1 cellular context compared by ENCODE assay signal in the genomic region with DNA sequence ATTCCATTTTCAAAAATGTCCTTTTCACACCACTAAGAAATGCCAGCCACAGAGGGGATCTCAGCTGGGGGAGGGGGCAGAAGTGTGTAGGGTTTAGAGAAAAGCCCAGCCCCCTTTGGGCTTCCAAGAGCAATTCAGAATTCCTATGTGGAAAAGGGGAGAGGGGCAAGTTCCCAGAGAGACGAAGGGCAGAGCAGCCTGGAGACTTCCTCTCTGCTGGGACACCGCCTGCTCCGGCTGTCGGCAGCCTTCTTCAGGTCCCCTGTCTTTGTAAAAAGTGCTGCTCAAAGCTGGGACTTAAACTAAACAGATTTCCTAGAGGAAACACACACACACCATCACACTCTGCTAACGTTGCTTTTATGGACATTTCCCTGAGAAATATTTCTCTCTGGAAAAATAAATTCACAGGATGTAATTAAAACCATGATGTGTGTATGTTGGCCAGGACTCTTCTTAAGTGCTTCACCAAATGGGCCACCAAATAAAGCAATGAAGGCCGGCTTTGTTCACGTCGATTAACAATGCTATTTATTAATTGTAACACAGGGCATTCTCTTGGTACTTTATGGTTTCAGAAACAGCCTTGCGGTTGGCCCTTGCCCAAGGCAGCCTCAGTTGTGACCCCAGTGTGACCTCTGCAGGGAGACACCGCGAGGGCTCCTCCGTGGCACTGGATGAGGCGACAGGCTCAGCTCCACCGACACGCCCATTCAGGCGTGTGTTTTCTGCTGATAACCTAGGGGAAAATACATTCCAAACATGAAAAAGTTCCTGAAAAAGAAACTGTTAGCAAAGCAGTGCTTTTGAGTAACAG.
TF ChIP-seq lines count a peak whose summit lies in the region.

No MANE protein-coding gene starts in this region.

TF ChIP-seq in K562, 482 proteins besides CTCF, POLR2A, EP300 and RAD21 (continued from another document and continues in another):
- TF ChIP-seq, protein P1, sequence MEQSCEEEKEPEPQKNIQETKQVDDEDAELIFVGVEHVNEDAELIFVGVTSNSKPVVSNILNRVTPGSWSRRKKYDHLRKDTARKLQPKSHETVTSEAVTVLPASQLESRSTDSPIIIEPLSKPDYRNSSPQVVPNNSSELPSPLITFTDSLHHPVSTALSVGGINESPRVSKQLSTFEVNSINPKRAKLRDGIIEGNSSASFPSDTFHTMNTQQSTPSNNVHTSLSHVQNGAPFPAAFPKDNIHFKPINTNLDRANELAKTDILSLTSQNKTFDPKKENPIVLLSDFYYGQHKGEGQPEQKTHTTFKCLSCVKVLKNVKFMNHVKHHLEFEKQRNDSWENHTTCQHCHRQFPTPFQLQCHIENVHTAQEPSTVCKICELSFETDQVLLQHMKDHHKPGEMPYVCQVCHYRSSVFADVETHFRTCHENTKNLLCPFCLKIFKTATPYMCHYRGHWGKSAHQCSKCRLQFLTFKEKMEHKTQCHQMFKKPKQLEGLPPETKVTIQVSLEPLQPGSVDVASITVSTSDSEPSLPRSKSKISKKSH (CRISPR knock-in tag; IDR thresholded peaks at IDR 0.05) = no peak
- TF ChIP-seq ETV5 (CRISPR knock-in tag; IDR thresholded peaks at IDR 0.05; ENCODE audit: low read depth) = no peak
- TF ChIP-seq, protein P2, sequence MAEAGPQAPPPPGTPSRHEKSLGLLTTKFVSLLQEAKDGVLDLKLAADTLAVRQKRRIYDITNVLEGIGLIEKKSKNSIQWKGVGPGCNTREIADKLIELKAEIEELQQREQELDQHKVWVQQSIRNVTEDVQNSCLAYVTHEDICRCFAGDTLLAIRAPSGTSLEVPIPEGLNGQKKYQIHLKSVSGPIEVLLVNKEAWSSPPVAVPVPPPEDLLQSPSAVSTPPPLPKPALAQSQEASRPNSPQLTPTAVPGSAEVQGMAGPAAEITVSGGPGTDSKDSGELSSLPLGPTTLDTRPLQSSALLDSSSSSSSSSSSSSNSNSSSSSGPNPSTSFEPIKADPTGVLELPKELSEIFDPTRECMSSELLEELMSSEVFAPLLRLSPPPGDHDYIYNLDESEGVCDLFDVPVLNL (CRISPR knock-in tag; IDR thresholded peaks at IDR 0.05; ENCODE audit: low read depth) = no peak
- no peak for TF ChIP-seq PRMT5 (CRISPR knock-in tag; IDR thresholded peaks at IDR 0.05)
- TF ChIP-seq IFI16 (CRISPR knock-in tag; IDR thresholded peaks at IDR 0.05) = no peak
- TF ChIP-seq MYBL2 (IDR thresholded peaks at IDR 0.05; ENCODE audit: low read depth) = no peak
- no peak for TF ChIP-seq MYBL2 (CRISPR knock-in tag; IDR thresholded peaks at IDR 0.05; ENCODE audit: borderline replicate concordance)
- TF ChIP-seq RBBP5 (IDR thresholded peaks at IDR 0.05; ENCODE audit: borderline replicate concordance, insufficient read depth, low read length, poor library complexity, severe bottlenecking) = no peak
- no peak for TF ChIP-seq ZNF134 (CRISPR knock-in tag; conservative IDR thresholded peaks at IDR 0.05)
- TF ChIP-seq ZFP36 (IDR thresholded peaks at IDR 0.05; ENCODE audit: low read depth, low read length, partially characterized antibody) = no peak
- TF ChIP-seq, protein P3, sequence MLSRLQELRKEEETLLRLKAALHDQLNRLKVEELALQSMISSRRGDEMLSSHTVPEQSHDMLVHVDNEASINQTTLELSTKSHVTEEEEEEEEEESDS (CRISPR knock-in tag; IDR thresholded peaks at IDR 0.05) = no peak
- TF ChIP-seq TBL1XR1 (IDR thresholded peaks at IDR 0.05; ENCODE audit: low read length in 2 of 2) = peak in 1 of 2 experiments; percentile 55; a peak in 1 of 4 replicates
- TF ChIP-seq CREM (IDR thresholded peaks at IDR 0.05; ENCODE audit: low read depth) = peak; percentile 52; the same call in 1 of the 2 replicates
- TF ChIP-seq, protein P4, sequence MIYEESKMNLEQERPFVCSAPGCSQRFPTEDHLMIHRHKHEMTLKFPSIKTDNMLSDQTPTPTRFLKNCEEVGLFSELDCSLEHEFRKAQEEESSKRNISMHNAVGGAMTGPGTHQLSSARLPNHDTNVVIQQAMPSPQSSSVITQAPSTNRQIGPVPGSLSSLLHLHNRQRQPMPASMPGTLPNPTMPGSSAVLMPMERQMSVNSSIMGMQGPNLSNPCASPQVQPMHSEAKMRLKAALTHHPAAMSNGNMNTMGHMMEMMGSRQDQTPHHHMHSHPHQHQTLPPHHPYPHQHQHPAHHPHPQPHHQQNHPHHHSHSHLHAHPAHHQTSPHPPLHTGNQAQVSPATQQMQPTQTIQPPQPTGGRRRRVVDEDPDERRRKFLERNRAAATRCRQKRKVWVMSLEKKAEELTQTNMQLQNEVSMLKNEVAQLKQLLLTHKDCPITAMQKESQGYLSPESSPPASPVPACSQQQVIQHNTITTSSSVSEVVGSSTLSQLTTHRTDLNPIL (CRISPR knock-in tag; IDR thresholded peaks at IDR 0.05) = no peak
- peak; percentile 46; the same call in 1 of the 2 replicates for TF ChIP-seq ZNF644 (tag; IDR thresholded peaks at IDR 0.05; ENCODE audit: low read depth)
- TF ChIP-seq MECOM (CRISPR knock-in tag; IDR thresholded peaks at IDR 0.05) = 0 out of 2 replicates have a peak, but pooled peaks have one; percentile 22
- no peak for TF ChIP-seq SMARCC2 (IDR thresholded peaks at IDR 0.05; ENCODE audit: low read depth)
- peak; percentile 75; the same call in 1 of the 2 replicates for TF ChIP-seq KAT7 (CRISPR knock-in tag; IDR thresholded peaks at IDR 0.05; ENCODE audit: borderline replicate concordance)
- no peak for TF ChIP-seq ZNF311 (CRISPR knock-in tag; IDR thresholded peaks at IDR 0.05)
- TF ChIP-seq, protein P5, sequence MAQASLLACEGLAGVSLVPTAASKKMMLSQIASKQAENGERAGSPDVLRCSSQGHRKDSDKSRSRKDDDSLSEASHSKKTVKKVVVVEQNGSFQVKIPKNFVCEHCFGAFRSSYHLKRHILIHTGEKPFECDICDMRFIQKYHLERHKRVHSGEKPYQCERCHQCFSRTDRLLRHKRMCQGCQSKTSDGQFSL (CRISPR knock-in tag; IDR thresholded peaks at IDR 0.05) = no peak
- TF ChIP-seq, protein P5 (tag; IDR thresholded peaks at IDR 0.05) = peak in 1 of 2 experiments; percentile 48; a peak in 1 of 4 replicates
- TF ChIP-seq, protein P6, sequence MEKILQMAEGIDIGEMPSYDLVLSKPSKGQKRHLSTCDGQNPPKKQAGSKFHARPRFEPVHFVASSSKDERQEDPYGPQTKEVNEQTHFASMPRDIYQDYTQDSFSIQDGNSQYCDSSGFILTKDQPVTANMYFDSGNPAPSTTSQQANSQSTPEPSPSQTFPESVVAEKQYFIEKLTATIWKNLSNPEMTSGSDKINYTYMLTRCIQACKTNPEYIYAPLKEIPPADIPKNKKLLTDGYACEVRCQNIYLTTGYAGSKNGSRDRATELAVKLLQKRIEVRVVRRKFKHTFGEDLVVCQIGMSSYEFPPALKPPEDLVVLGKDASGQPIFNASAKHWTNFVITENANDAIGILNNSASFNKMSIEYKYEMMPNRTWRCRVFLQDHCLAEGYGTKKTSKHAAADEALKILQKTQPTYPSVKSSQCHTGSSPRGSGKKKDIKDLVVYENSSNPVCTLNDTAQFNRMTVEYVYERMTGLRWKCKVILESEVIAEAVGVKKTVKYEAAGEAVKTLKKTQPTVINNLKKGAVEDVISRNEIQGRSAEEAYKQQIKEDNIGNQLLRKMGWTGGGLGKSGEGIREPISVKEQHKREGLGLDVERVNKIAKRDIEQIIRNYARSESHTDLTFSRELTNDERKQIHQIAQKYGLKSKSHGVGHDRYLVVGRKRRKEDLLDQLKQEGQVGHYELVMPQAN (IDR thresholded peaks at IDR 0.05; ENCODE audit: borderline replicate concordance) = no peak
- TF ChIP-seq POLR3A (IDR thresholded peaks at IDR 0.05; ENCODE audit: borderline replicate concordance, extremely low read depth, insufficient read depth, insufficient read length) = no peak
- no peak for TF ChIP-seq HOXB6 (CRISPR knock-in tag; IDR thresholded peaks at IDR 0.05; ENCODE audit: borderline replicate concordance)
- TF ChIP-seq IRF2 (CRISPR knock-in tag; IDR thresholded peaks at IDR 0.05) = no peak
- no peak for TF ChIP-seq TAF1 (IDR thresholded peaks at IDR 0.05; ENCODE audit: control insufficient read depth, extremely low read depth, insufficient read depth, low read length, severe bottlenecking)
- no peak for TF ChIP-seq ZNF436 (CRISPR knock-in tag; IDR thresholded peaks at IDR 0.05)
- TF ChIP-seq CCNT2 (IDR thresholded peaks at IDR 0.05; ENCODE audit: borderline replicate concordance, extremely low read depth, insufficient read length, low read depth, low read length) = peak; percentile 84
- TF ChIP-seq CHD4 (IDR thresholded peaks at IDR 0.05; ENCODE audit: insufficient read depth, insufficient replicate concordance, low read depth, low read length, poor library complexity, severe bottlenecking) = no peak
- no peak for TF ChIP-seq ZNF212 (CRISPR knock-in tag; IDR thresholded peaks at IDR 0.05)
- TF ChIP-seq NFRKB (IDR thresholded peaks at IDR 0.05; ENCODE audit: low read depth) = peak; percentile 50; the same call in 1 of the 2 replicates
- no peak for TF ChIP-seq ZNF75A (CRISPR knock-in tag; IDR thresholded peaks at IDR 0.05)
- no peak for TF ChIP-seq FUS (optimal IDR thresholded peaks at IDR 0.05; ENCODE audit: low read depth, low read length)
- no peak for TF ChIP-seq FOXP1 (CRISPR knock-in tag; IDR thresholded peaks at IDR 0.05)
- no peak for TF ChIP-seq BDP1 (IDR thresholded peaks at IDR 0.05; ENCODE audit: insufficient read depth, insufficient read length)
- TF ChIP-seq POLR2AphosphoS5 (IDR thresholded peaks at IDR 0.05; ENCODE audit: control insufficient read depth, insufficient read depth, low read depth, low read length) = peak; percentile 42; the same call in 1 of the 2 replicates
- TF ChIP-seq ZNF354B (CRISPR knock-in tag; IDR thresholded peaks at IDR 0.05) = no peak
- no peak for TF ChIP-seq ZFP30 (CRISPR knock-in tag; IDR thresholded peaks at IDR 0.05; ENCODE audit: borderline replicate concordance)
- peak; percentile 67; the same call in 1 of the 2 replicates for TF ChIP-seq NR2C2 (CRISPR knock-in tag; IDR thresholded peaks at IDR 0.05)
- TF ChIP-seq NR2C2 (tag; IDR thresholded peaks at IDR 0.05) = peak; percentile 90
- no peak for TF ChIP-seq ZNF586 (CRISPR knock-in tag; conservative IDR thresholded peaks at IDR 0.05)
- TF ChIP-seq, protein P7, sequence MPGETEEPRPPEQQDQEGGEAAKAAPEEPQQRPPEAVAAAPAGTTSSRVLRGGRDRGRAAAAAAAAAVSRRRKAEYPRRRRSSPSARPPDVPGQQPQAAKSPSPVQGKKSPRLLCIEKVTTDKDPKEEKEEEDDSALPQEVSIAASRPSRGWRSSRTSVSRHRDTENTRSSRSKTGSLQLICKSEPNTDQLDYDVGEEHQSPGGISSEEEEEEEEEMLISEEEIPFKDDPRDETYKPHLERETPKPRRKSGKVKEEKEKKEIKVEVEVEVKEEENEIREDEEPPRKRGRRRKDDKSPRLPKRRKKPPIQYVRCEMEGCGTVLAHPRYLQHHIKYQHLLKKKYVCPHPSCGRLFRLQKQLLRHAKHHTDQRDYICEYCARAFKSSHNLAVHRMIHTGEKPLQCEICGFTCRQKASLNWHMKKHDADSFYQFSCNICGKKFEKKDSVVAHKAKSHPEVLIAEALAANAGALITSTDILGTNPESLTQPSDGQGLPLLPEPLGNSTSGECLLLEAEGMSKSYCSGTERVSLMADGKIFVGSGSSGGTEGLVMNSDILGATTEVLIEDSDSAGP (CRISPR knock-in tag; IDR thresholded peaks at IDR 0.05) = no peak
- TF ChIP-seq WHSC1 (IDR thresholded peaks at IDR 0.05; ENCODE audit: low read length) = no peak
- peak; percentile 88 for TF ChIP-seq ESRRA (IDR thresholded peaks at IDR 0.05; ENCODE audit: borderline replicate concordance, low read depth)
- no peak for TF ChIP-seq FOXJ2 (tag; IDR thresholded peaks at IDR 0.05)
- peak; percentile 48; the same call in 1 of the 2 replicates for TF ChIP-seq SMARCE1 (IDR thresholded peaks at IDR 0.05)
- no peak for TF ChIP-seq ELF1 (tag; IDR thresholded peaks at IDR 0.05)
- no peak for TF ChIP-seq ETS2 (tag; IDR thresholded peaks at IDR 0.05; ENCODE audit: borderline replicate concordance, poor library complexity, severe bottlenecking)
- peak; percentile 90 for TF ChIP-seq HMGN3 (IDR thresholded peaks at IDR 0.05; ENCODE audit: borderline replicate concordance, extremely low read depth, insufficient read length, low read depth, low read length)
- no peak for TF ChIP-seq HIVEP1 (CRISPR knock-in tag; IDR thresholded peaks at IDR 0.05)
- no peak for TF ChIP-seq ZNF77 (CRISPR knock-in tag; IDR thresholded peaks at IDR 0.05)
- no peak for TF ChIP-seq SNIP1 (IDR thresholded peaks at IDR 0.05; ENCODE audit: low read depth)
- TF ChIP-seq ZFP1 (CRISPR knock-in tag; IDR thresholded peaks at IDR 0.05) = no peak
- no peak for TF ChIP-seq SRSF3 (IDR thresholded peaks at IDR 0.05; ENCODE audit: insufficient read depth, low read length)
- TF ChIP-seq RAD51 (IDR thresholded peaks at IDR 0.05; ENCODE audit: borderline replicate concordance, low read depth) = no peak
- TF ChIP-seq, protein P8, sequence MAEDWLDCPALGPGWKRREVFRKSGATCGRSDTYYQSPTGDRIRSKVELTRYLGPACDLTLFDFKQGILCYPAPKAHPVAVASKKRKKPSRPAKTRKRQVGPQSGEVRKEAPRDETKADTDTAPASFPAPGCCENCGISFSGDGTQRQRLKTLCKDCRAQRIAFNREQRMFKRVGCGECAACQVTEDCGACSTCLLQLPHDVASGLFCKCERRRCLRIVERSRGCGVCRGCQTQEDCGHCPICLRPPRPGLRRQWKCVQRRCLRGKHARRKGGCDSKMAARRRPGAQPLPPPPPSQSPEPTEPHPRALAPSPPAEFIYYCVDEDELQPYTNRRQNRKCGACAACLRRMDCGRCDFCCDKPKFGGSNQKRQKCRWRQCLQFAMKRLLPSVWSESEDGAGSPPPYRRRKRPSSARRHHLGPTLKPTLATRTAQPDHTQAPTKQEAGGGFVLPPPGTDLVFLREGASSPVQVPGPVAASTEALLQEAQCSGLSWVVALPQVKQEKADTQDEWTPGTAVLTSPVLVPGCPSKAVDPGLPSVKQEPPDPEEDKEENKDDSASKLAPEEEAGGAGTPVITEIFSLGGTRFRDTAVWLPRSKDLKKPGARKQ (CRISPR knock-in tag; IDR thresholded peaks at IDR 0.05) = no peak
- no peak for TF ChIP-seq PTRF (tag; IDR thresholded peaks at IDR 0.05)
- TF ChIP-seq CBX2 (IDR thresholded peaks at IDR 0.05; ENCODE audit: insufficient read depth, low read length, poor library complexity, severe bottlenecking) = no peak
- TF ChIP-seq NR4A1 (CRISPR knock-in tag; IDR thresholded peaks at IDR 0.05) = no peak
- no peak for TF ChIP-seq NR4A1 (tag; IDR thresholded peaks at IDR 0.05)
- no peak for TF ChIP-seq BCOR (IDR thresholded peaks at IDR 0.05)
- TF ChIP-seq, protein P9, sequence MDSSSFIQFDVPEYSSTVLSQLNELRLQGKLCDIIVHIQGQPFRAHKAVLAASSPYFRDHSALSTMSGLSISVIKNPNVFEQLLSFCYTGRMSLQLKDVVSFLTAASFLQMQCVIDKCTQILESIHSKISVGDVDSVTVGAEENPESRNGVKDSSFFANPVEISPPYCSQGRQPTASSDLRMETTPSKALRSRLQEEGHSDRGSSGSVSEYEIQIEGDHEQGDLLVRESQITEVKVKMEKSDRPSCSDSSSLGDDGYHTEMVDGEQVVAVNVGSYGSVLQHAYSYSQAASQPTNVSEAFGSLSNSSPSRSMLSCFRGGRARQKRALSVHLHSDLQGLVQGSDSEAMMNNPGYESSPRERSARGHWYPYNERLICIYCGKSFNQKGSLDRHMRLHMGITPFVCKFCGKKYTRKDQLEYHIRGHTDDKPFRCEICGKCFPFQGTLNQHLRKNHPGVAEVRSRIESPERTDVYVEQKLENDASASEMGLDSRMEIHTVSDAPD (CRISPR knock-in tag; IDR thresholded peaks at IDR 0.05) = 0 out of 2 replicates have a peak, but pooled peaks have one; percentile 28
- TF ChIP-seq ZNF274 (IDR thresholded peaks at IDR 0.05; ENCODE audit: borderline replicate concordance, low read depth, low read length) = no peak
